3 cellular contexts compared by ENCODE assay signal in the genomic region with DNA sequence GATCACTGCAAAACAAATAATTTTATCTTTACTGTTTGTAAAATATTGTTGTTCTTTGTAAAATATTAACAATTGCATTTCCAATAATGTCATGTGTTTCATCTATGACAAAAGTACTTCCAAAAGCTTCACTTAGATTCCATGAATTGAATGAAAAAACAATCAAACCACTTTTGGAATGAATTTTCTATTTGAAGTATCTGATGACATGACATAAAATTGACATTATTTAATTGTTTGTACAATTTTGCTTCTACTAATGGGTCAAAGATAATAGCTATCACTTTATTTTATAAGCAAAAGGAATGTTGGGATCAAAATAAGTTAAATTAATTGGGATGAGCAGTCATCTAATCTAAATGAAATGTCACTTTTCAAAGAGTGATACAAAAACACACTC.
TF ChIP-seq lines count a peak whose summit lies in the region.

No MANE protein-coding gene starts in this region.

TF ChIP-seq in HepG2, 621 proteins besides CTCF, POLR2A, EP300 and RAD21 (continues in another document):
- TF ChIP-seq CENPT (CRISPR knock-in tag; IDR thresholded peaks at IDR 0.05; ENCODE audit: low read depth) (no peak), SAFB2 (CRISPR knock-in tag; IDR thresholded peaks at IDR 0.05; ENCODE audit: borderline replicate concordance, low read depth) (no peak), NPAS2 (CRISPR knock-in tag; IDR thresholded peaks at IDR 0.05; ENCODE audit: borderline replicate concordance) (no peak), MAFF (IDR thresholded peaks at IDR 0.05; ENCODE audit: low read depth, low read length) (peak; percentile 81), NFE2L2 (IDR thresholded peaks at IDR 0.05; ENCODE audit: low read length) (no peak), ZNF256 (CRISPR knock-in tag; conservative IDR thresholded peaks at IDR 0.05) (no peak)
- TF ChIP-seq, protein P1, sequence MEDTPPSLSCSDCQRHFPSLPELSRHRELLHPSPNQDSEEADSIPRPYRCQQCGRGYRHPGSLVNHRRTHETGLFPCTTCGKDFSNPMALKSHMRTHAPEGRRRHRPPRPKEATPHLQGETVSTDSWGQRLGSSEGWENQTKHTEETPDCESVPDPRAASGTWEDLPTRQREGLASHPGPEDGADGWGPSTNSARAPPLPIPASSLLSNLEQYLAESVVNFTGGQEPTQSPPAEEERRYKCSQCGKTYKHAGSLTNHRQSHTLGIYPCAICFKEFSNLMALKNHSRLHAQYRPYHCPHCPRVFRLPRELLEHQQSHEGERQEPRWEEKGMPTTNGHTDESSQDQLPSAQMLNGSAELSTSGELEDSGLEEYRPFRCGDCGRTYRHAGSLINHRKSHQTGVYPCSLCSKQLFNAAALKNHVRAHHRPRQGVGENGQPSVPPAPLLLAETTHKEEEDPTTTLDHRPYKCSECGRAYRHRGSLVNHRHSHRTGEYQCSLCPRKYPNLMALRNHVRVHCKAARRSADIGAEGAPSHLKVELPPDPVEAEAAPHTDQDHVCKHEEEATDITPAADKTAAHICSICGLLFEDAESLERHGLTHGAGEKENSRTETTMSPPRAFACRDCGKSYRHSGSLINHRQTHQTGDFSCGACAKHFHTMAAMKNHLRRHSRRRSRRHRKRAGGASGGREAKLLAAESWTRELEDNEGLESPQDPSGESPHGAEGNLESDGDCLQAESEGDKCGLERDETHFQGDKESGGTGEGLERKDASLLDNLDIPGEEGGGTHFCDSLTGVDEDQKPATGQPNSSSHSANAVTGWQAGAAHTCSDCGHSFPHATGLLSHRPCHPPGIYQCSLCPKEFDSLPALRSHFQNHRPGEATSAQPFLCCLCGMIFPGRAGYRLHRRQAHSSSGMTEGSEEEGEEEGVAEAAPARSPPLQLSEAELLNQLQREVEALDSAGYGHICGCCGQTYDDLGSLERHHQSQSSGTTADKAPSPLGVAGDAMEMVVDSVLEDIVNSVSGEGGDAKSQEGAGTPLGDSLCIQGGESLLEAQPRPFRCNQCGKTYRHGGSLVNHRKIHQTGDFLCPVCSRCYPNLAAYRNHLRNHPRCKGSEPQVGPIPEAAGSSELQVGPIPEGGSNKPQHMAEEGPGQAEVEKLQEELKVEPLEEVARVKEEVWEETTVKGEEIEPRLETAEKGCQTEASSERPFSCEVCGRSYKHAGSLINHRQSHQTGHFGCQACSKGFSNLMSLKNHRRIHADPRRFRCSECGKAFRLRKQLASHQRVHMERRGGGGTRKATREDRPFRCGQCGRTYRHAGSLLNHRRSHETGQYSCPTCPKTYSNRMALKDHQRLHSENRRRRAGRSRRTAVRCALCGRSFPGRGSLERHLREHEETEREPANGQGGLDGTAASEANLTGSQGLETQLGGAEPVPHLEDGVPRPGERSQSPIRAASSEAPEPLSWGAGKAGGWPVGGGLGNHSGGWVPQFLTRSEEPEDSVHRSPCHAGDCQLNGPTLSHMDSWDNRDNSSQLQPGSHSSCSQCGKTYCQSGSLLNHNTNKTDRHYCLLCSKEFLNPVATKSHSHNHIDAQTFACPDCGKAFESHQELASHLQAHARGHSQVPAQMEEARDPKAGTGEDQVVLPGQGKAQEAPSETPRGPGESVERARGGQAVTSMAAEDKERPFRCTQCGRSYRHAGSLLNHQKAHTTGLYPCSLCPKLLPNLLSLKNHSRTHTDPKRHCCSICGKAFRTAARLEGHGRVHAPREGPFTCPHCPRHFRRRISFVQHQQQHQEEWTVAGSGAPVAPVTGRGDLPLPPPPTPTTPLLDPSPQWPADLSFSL (CRISPR knock-in tag; IDR thresholded peaks at IDR 0.05), result no peak
- TF ChIP-seq, protein P2, sequence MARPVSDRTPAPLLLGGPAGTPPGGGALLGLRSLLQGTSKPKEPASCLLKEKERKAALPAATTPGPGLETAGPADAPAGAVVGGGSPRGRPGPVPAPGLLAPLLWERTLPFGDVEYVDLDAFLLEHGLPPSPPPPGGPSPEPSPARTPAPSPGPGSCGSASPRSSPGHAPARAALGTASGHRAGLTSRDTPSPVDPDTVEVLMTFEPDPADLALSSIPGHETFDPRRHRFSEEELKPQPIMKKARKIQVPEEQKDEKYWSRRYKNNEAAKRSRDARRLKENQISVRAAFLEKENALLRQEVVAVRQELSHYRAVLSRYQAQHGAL (CRISPR knock-in tag; IDR thresholded peaks at IDR 0.05; ENCODE audit: not compliant biosample characterization), result no peak
- TF ChIP-seq, protein P3, sequence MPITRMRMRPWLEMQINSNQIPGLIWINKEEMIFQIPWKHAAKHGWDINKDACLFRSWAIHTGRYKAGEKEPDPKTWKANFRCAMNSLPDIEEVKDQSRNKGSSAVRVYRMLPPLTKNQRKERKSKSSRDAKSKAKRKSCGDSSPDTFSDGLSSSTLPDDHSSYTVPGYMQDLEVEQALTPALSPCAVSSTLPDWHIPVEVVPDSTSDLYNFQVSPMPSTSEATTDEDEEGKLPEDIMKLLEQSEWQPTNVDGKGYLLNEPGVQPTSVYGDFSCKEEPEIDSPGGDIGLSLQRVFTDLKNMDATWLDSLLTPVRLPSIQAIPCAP (CRISPR knock-in tag; IDR thresholded peaks at IDR 0.05; ENCODE audit: low read depth), result no peak

TF ChIP-seq in IMR-90, 13 proteins besides CTCF, POLR2A, EP300 and RAD21:
- TF ChIP-seq MAFK (IDR thresholded peaks at IDR 0.05; ENCODE audit: low read depth, low read length) (peak; percentile 66), MAZ (IDR thresholded peaks at IDR 0.05; ENCODE audit: borderline replicate concordance, low read depth, low read length) (no peak)
TF ChIP-seq in IMR-90: peak in this region for 1.

TF ChIP-seq in K562, 482 proteins besides CTCF, POLR2A, EP300 and RAD21:
- TF ChIP-seq NFXL1 (CRISPR knock-in tag; IDR thresholded peaks at IDR 0.05) (no peak), GATA2 (CRISPR knock-in tag; IDR thresholded peaks at IDR 0.05) (no peak), C11orf30 (IDR thresholded peaks at IDR 0.05; ENCODE audit: low read depth) (0 out of 2 replicates have a peak, but pooled peaks have one; percentile 11), JUND (IDR thresholded peaks at IDR 0.05; ENCODE audit: borderline replicate concordance, low read depth, low read length) (no peak), JUND (tag; IDR thresholded peaks at IDR 0.05; ENCODE audit: borderline replicate concordance, low read depth, low read length) (no peak), ZNF584 (CRISPR knock-in tag; IDR thresholded peaks at IDR 0.05; ENCODE audit: low read depth) (no peak), ZNF316 (IDR thresholded peaks at IDR 0.05) (peak; percentile 40; the same call in 1 of the 2 replicates), RERE (CRISPR knock-in tag; IDR thresholded peaks at IDR 0.05; ENCODE audit: borderline replicate concordance) (no peak), ZNF75A (CRISPR knock-in tag; IDR thresholded peaks at IDR 0.05) (no peak), SMAD4 (CRISPR knock-in tag; conservative IDR thresholded peaks at IDR 0.05) (no peak)
